13 cellular contexts compared by ENCODE assay signal in genomic region chr11:80103149-80103859, GRCh38.
DNase-seq lines count a peak whose midpoint lies in the region; FAIRE-seq and TF ChIP-seq lines count a peak whose summit lies in the region.
"Had no signal": no experiment of that assay in that cellular context is flagged by ENCODE, and none has a peak within 500 bp of the region (broad histone marks: within the 10 kb centered on the region; RNA-seq: fewer than 3 reads in every experiment).

No MANE protein-coding gene starts in this region.

- TF ChIP-seq CTCF in HFF-Myc (IDR thresholded peaks at IDR 0.05; ENCODE audit: low read depth, low read length, missing control alignments) (no peak), foreskin fibroblast (IDR thresholded peaks at IDR 0.05; ENCODE audit: low read depth, low read length) (no peak)

- DNase-seq in HFF-Myc (ENCODE audit: extremely low read depth, low read depth): peak; percentile 72
- peak; percentile 21 for DNase-seq in T1000 (lab: John Stamatoyannopoulos, UW)
- DNase-seq in foreskin fibroblast: peak; percentile 87 to 90
- peak; percentile 67 for DNase-seq in urothelium cell line (ENCODE audit: low spot score)
- DNase-seq in HUDEP-2 (lab: John Stamatoyannopoulos, UW; ENCODE audit: unreplicated experiment in 76 of 76): no peak
- DNase-seq in stimulated activated CD4-positive, alpha-beta T cell treated with anti-CD3 and anti-CD28 coated beads, Interleukin-12 subunit alpha, Interleukin-12 subunit beta, amount 100 ng/mL, for 4 hours: no peak
- DNase-seq in Kasumi-1 (lab: John Stamatoyannopoulos, UW): no peak
- DNase-seq: activated CD4-positive, alpha-beta T cell treated with anti-CD3 and anti-CD28 coated beads, Interleukin-2, amount 50 U/mL, for 4 hours; activated naive CD4-positive, alpha-beta T cell treated with Interleukin-2 at 50 U/mL for 16 hours; dorsolateral prefrontal cortex; mucosa of descending colon; NCI-H446; sigmoid colon had no signal

- H3K4me3 ChIP-seq in HFF-Myc (replicated peaks; ENCODE audit: low read depth, low read length): no peak overlapping the region
- no peak overlapping the region for H3K4me3 ChIP-seq in foreskin fibroblast (ENCODE audit: low read depth in 1 of 2, low read length in 2 of 2)
- H3K4me3 ChIP-seq: dorsolateral prefrontal cortex, mucosa of descending colon, sigmoid colon had no signal

- no peak for FAIRE-seq in urothelium cell line (lab: Jason Lieb, UNC)

Comparison
In these comparisons a context has a peak if more than half of its experiments do, and no peak if none do; other contexts are left out.
1. DNase-seq: peak in HFF-Myc (single experiment), T1000 (single experiment), foreskin fibroblast (2 of 2) and urothelium cell line (single experiment); none in HUDEP-2 (0 of 76), stimulated activated CD4-positive, alpha-beta T cell treated with anti-CD3 and anti-CD28 coated beads, Interleukin-12 subunit alpha, Interleukin-12 subunit beta, amount 100 ng/mL, for 4 hours (single experiment) and Kasumi-1 (0 of 2).